ENCODE assay signal across 1 cellular context in the genomic region with DNA sequence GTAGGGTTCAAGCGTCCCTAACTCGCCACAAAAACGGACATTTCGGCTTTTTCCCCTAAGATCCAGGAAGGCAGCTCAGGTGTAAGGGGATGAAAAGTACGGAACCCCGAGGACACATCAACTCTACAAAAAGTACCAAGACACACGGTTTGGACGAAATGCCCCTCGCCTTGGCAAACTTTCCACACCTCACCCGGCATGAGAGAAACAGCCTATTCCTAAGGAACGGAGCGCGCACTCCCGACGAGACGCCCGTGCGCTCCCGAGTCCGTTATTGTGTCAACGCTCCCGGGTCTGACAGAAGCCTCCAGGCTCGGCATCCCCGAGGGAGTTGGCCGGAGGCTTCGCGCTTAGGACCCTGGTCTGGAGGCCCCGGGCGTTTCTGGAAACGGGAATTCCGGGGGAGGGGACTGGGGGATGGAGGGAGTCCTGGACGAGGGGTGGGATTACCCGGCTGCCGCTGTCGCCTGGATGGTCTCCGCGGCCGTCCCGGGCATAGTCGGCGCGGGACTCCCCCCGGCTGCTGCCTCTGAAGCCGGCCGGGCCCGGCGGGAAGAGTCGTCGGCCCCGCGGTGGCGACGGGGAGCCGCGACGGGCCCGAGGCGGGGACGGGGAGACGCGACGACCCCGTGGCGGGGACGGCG.
TF ChIP-seq lines count a peak whose summit lies in the region.

No MANE protein-coding gene starts in this region.

TF ChIP-seq in HepG2, 621 proteins besides CTCF, POLR2A, EP300 and RAD21 (continued from another document and continues in another):
- TF ChIP-seq HOXA3 (CRISPR knock-in tag; IDR thresholded peaks at IDR 0.05), result 0 out of 2 replicates have a peak, but pooled peaks have one; percentile 4
- TF ChIP-seq POGZ (CRISPR knock-in tag; IDR thresholded peaks at IDR 0.05), result no peak
- TF ChIP-seq, protein P1, sequence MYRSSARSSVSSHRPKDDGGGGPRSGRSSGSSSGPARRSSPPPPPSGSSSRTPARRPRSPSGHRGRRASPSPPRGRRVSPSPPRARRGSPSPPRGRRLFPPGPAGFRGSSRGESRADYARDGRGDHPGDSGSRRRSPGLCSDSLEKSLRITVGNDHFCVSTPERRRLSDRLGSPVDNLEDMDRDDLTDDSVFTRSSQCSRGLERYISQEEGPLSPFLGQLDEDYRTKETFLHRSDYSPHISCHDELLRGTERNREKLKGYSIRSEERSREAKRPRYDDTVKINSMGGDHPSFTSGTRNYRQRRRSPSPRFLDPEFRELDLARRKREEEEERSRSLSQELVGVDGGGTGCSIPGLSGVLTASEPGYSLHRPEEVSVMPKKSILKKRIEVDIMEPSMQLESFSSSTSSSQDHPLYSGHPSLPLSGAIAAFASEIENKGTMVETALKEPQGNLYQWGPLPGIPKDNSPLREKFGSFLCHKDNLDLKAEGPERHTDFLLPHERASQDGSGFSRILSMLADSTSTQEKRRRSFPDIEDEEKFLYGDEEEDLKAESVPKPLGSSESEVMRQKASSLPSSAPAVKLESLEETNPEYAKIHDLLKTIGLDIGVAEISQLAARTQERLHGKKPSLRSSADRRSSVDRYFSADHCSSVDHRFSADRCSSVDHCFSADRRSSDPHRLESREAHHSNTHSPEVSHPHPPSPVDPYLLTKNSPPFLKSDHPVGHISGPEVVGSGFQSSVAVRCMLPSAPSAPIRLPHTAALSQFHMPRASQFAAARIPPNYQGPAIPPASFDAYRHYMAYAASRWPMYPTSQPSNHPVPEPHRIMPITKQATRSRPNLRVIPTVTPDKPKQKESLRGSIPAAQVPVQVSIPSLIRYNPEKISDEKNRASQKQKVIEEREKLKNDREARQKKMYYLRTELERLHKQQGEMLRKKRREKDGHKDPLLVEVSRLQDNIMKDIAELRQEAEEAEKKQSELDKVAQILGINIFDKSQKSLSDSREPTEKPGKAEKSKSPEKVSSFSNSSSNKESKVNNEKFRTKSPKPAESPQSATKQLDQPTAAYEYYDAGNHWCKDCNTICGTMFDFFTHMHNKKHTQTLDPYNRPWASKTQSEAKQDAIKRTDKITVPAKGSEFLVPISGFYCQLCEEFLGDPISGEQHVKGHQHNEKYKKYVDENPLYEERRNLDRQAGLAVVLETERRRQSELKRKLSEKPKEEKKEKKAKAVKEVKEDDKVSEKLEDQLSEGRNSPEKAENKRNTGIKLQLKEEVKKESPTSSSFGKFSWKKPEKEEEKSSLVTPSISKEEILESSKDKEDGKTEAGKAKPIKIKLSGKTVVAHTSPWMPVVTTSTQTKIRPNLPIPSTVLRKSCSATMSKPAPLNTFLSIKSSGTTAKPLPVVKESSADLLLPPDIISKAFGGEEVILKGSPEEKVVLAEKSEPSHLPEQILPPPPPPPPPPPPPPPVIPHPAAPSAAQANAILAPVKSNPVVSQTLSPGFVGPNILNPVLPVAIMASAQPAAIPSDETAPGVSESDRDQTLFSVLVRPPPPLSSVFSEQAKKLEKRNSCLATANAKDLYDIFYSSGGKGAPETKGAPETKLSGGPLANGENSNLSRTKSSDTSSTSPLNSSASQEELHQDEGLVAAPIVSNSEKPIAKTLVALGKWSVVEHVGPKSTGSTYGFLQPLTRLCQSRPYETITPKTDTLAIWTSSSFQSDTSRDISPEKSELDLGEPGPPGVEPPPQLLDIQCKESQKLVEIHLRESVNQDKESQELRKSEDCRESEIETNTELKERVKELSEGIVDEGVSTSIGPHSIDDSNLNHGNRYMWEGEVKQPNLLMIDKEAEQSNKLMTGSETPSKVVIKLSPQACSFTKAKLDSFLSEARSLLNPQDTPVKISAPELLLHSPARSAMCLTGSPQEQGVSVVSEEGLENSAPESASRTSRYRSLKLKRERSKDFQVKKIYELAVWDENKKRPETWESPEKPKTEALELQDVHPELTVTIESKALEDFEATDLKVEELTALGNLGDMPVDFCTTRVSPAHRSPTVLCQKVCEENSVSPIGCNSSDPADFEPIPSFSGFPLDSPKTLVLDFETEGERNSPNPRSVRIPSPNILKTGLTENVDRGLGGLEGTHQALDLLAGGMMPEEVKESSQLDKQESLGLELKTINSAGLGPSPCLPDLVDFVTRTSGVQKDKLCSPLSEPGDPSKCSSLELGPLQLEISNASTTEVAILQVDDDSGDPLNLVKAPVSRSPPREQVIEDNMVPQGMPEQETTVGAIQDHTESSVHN (CRISPR knock-in tag; IDR thresholded peaks at IDR 0.05), result no peak
- TF ChIP-seq SAP130 (CRISPR knock-in tag; IDR thresholded peaks at IDR 0.05; ENCODE audit: low read depth), result peak; percentile 69
- no peak for TF ChIP-seq MYC (CRISPR knock-in tag; IDR thresholded peaks at IDR 0.05; ENCODE audit: borderline replicate concordance)
- 0 out of 2 replicates have a peak, but pooled peaks have one; percentile 36 for TF ChIP-seq CBX5 (CRISPR knock-in tag; IDR thresholded peaks at IDR 0.05; ENCODE audit: borderline replicate concordance)
- no peak for TF ChIP-seq PRMT3 (CRISPR knock-in tag; IDR thresholded peaks at IDR 0.05; ENCODE audit: borderline replicate concordance, low read depth)
- no peak for TF ChIP-seq ZNF343 (CRISPR knock-in tag; IDR thresholded peaks at IDR 0.05)
- no peak for TF ChIP-seq ATF7-NPFF (CRISPR knock-in tag; IDR thresholded peaks at IDR 0.05; ENCODE audit: low read depth)
- TF ChIP-seq KMT2A (CRISPR knock-in tag; IDR thresholded peaks at IDR 0.05), result peak; percentile 28; the same call in 1 of the 2 replicates
- 0 out of 2 replicates have a peak, but pooled peaks have one; percentile 41 for TF ChIP-seq ZNF354B (CRISPR knock-in tag; IDR thresholded peaks at IDR 0.05)
- TF ChIP-seq, protein P2, sequence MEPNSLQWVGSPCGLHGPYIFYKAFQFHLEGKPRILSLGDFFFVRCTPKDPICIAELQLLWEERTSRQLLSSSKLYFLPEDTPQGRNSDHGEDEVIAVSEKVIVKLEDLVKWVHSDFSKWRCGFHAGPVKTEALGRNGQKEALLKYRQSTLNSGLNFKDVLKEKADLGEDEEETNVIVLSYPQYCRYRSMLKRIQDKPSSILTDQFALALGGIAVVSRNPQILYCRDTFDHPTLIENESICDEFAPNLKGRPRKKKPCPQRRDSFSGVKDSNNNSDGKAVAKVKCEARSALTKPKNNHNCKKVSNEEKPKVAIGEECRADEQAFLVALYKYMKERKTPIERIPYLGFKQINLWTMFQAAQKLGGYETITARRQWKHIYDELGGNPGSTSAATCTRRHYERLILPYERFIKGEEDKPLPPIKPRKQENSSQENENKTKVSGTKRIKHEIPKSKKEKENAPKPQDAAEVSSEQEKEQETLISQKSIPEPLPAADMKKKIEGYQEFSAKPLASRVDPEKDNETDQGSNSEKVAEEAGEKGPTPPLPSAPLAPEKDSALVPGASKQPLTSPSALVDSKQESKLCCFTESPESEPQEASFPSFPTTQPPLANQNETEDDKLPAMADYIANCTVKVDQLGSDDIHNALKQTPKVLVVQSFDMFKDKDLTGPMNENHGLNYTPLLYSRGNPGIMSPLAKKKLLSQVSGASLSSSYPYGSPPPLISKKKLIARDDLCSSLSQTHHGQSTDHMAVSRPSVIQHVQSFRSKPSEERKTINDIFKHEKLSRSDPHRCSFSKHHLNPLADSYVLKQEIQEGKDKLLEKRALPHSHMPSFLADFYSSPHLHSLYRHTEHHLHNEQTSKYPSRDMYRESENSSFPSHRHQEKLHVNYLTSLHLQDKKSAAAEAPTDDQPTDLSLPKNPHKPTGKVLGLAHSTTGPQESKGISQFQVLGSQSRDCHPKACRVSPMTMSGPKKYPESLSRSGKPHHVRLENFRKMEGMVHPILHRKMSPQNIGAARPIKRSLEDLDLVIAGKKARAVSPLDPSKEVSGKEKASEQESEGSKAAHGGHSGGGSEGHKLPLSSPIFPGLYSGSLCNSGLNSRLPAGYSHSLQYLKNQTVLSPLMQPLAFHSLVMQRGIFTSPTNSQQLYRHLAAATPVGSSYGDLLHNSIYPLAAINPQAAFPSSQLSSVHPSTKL (CRISPR knock-in tag; IDR thresholded peaks at IDR 0.05), result no peak
- no peak for TF ChIP-seq RARA (CRISPR knock-in tag; IDR thresholded peaks at IDR 0.05)
- no peak for TF ChIP-seq ZNF607 (CRISPR knock-in tag; IDR thresholded peaks at IDR 0.05; ENCODE audit: borderline replicate concordance)
- no peak for TF ChIP-seq MYNN (CRISPR knock-in tag; IDR thresholded peaks at IDR 0.05; ENCODE audit: low read depth)
- TF ChIP-seq ZNF891 (CRISPR knock-in tag; IDR thresholded peaks at IDR 0.05), result no peak
- TF ChIP-seq KLF9 (CRISPR knock-in tag; IDR thresholded peaks at IDR 0.05; ENCODE audit: low read depth), result no peak
- no peak for TF ChIP-seq ZNF383 (CRISPR knock-in tag; IDR thresholded peaks at IDR 0.05; ENCODE audit: borderline replicate concordance)
- 0 out of 2 replicates have a peak, but pooled peaks have one; percentile 15 for TF ChIP-seq TOPORS (CRISPR knock-in tag; IDR thresholded peaks at IDR 0.05)
- no peak for TF ChIP-seq ASH2L (IDR thresholded peaks at IDR 0.05; ENCODE audit: insufficient read length, low read depth, low read length)
- TF ChIP-seq, protein P3, sequence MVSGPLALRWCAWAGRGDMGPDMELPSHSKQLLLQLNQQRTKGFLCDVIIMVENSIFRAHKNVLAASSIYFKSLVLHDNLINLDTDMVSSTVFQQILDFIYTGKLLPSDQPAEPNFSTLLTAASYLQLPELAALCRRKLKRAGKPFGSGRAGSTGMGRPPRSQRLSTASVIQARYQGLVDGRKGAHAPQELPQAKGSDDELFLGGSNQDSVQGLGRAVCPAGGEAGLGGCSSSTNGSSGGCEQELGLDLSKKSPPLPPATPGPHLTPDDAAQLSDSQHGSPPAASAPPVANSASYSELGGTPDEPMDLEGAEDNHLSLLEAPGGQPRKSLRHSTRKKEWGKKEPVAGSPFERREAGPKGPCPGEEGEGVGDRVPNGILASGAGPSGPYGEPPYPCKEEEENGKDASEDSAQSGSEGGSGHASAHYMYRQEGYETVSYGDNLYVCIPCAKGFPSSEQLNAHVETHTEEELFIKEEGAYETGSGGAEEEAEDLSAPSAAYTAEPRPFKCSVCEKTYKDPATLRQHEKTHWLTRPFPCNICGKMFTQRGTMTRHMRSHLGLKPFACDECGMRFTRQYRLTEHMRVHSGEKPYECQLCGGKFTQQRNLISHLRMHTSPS (CRISPR knock-in tag; IDR thresholded peaks at IDR 0.05; ENCODE audit: low read depth), result 0 out of 2 replicates have a peak, but pooled peaks have one; percentile 17
- no peak for TF ChIP-seq CREB1 (IDR thresholded peaks at IDR 0.05)
- no peak for TF ChIP-seq CREB1 (CRISPR knock-in tag; IDR thresholded peaks at IDR 0.05)
- TF ChIP-seq, protein P4, sequence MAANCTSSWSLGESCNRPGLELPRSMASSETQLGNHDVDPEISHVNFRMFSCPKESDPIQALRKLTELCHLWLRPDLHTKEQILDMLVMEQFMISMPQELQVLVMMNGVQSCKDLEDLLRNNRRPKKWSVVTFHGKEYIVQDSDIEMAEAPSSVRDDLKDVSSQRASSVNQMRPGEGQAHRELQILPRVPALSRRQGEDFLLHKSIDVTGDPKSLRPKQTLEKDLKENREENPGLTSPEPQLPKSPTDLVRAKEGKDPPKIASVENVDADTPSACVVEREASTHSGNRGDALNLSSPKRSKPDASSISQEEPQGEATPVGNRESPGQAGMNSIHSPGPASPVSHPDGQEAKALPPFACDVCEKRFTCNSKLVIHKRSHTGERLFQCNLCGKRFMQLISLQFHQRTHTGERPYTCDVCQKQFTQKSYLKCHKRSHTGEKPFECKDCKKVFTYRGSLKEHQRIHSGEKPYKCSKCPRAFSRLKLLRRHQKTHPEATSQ (CRISPR knock-in tag; IDR thresholded peaks at IDR 0.05; ENCODE audit: borderline replicate concordance), result 0 out of 2 replicates have a peak, but pooled peaks have one; percentile 24
- TF ChIP-seq AHR (CRISPR knock-in tag; IDR thresholded peaks at IDR 0.05), result peak; percentile 10; the same call in 1 of the 2 replicates
- TF ChIP-seq, protein P5, sequence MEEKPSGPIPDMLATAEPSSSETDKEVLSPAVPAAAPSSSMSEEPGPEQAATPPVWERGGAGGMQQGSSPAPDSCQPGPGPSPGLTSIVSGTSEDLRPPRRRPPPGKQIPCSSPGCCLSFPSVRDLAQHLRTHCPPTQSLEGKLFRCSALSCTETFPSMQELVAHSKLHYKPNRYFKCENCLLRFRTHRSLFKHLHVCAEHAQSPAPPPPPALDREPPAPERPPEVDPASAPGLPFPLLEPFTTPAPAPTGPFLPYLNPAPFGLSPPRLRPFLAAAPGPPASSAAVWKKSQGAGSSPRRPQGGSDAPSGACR (CRISPR knock-in tag; IDR thresholded peaks at IDR 0.05), result no peak
- no peak for TF ChIP-seq NR2F2 (IDR thresholded peaks at IDR 0.05; ENCODE audit: borderline replicate concordance, low read depth)
- peak; percentile 46 for TF ChIP-seq NRL (CRISPR knock-in tag; IDR thresholded peaks at IDR 0.05; ENCODE audit: borderline replicate concordance)
- TF ChIP-seq, protein P6, sequence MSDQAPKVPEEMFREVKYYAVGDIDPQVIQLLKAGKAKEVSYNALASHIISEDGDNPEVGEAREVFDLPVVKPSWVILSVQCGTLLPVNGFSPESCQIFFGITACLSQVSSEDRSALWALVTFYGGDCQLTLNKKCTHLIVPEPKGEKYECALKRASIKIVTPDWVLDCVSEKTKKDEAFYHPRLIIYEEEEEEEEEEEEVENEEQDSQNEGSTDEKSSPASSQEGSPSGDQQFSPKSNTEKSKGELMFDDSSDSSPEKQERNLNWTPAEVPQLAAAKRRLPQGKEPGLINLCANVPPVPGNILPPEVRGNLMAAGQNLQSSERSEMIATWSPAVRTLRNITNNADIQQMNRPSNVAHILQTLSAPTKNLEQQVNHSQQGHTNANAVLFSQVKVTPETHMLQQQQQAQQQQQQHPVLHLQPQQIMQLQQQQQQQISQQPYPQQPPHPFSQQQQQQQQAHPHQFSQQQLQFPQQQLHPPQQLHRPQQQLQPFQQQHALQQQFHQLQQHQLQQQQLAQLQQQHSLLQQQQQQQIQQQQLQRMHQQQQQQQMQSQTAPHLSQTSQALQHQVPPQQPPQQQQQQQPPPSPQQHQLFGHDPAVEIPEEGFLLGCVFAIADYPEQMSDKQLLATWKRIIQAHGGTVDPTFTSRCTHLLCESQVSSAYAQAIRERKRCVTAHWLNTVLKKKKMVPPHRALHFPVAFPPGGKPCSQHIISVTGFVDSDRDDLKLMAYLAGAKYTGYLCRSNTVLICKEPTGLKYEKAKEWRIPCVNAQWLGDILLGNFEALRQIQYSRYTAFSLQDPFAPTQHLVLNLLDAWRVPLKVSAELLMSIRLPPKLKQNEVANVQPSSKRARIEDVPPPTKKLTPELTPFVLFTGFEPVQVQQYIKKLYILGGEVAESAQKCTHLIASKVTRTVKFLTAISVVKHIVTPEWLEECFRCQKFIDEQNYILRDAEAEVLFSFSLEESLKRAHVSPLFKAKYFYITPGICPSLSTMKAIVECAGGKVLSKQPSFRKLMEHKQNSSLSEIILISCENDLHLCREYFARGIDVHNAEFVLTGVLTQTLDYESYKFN (CRISPR knock-in tag; conservative IDR thresholded peaks at IDR 0.05), result no peak
- TF ChIP-seq THYN1 (CRISPR knock-in tag; IDR thresholded peaks at IDR 0.05; ENCODE audit: borderline replicate concordance, low read depth), result no peak
- TF ChIP-seq PHF21A (CRISPR knock-in tag; IDR thresholded peaks at IDR 0.05), result no peak; the same call in 1 of the 2 replicates
- peak; percentile 50 for TF ChIP-seq SALL1 (CRISPR knock-in tag; IDR thresholded peaks at IDR 0.05)
- no peak for TF ChIP-seq EZH2 (conservative IDR thresholded peaks at IDR 0.05; ENCODE audit: low read depth, low read length)
